22 cellular contexts compared by ENCODE assay signal in genomic region chr2:140506606-140507005, GRCh38.
DNase-seq lines count a peak whose midpoint lies in the region; ATAC-seq, FAIRE-seq and TF ChIP-seq lines count a peak whose summit lies in the region.
"Had no signal": no experiment of that assay in that cellular context is flagged by ENCODE, and none has a peak within 500 bp of the region (broad histone marks: within the 10 kb centered on the region; RNA-seq: fewer than 3 reads in every experiment).

No MANE protein-coding gene starts in this region.

- TF ChIP-seq CTCF in astrocyte of the spinal cord (IDR thresholded peaks at IDR 0.05; ENCODE audit: low read depth, low read length) (no peak), GM10266 (IDR thresholded peaks at IDR 0.05; ENCODE audit: control insufficient read depth, insufficient read depth, low read depth, missing control alignments) (no peak), kidney (IDR thresholded peaks at IDR 0.05; ENCODE audit: borderline replicate concordance, extremely low read depth, insufficient read depth) (no peak)

- H3K9ac ChIP-seq in kidney (ENCODE audit: low read length in 2 of 2), result no peak overlapping the region
- H3K9ac ChIP-seq: BLaER1 treated with 17β-estradiol and CSF1 and Interleukin-3, amounts not matched to agents 10 nM and 100 nM had no signal

- ATAC-seq in GM18907 (IDR thresholded peaks at IDR 0.05; ENCODE audit: unreplicated experiment), result no peak
- ATAC-seq: activated CD8-positive, alpha-beta T cell treated with anti-CD3 and anti-CD28 coated beads for 36 hours; activated T-helper 17 cell treated with anti-CD3 and anti-CD28 coated beads, Interleukin-2, amount 50 U/mL, for 72 hours; stimulated activated memory B cell treated with anti-CD40 and anti-IgM and Interleukin-4, amounts not matched to agents 10 μg/mL and 1 μg/mL and 100 μg/mL, for 72 hours; upper lobe of right lung had no signal

- no peaks in the 10 kb centered on the region for H3K4me1 ChIP-seq in kidney (ENCODE audit: control insufficient read depth in 1 of 2, insufficient read depth in 1 of 2, low read depth in 1 of 2, low read length in 2 of 2)
- H3K4me1 ChIP-seq: ascending aorta; BLaER1 treated with 17β-estradiol and CSF1 and Interleukin-3, amounts not matched to agents 10 nM and 100 nM; upper lobe of right lung had no signal

- intact Hi-C loops in kidney (cut with DNase I), result no loop called here

- H3K27ac ChIP-seq in kidney (ENCODE audit: low read depth in 2 of 2, low read length in 2 of 2), result no peak overlapping the region
- H3K27ac ChIP-seq: ascending aorta; BLaER1 treated with 17β-estradiol and CSF1 and Interleukin-3, amounts not matched to agents 10 nM and 100 nM; neutrophil; skin epidermis; upper lobe of right lung; VCaP had no signal

- H3K4me3 ChIP-seq in astrocyte of the spinal cord (ENCODE audit: low read depth, low read length), result no peak overlapping the region
- H3K4me3 ChIP-seq in kidney (ENCODE audit: low read length in 2 of 2), result no peak overlapping the region
- H3K4me3 ChIP-seq: ascending aorta; BLaER1 treated with 17β-estradiol and CSF1 and Interleukin-3, amounts not matched to agents 10 nM and 100 nM; skin epidermis; upper lobe of right lung had no signal

- in situ Hi-C loops in astrocyte of the spinal cord (cut with HindIII; ENCODE audit: low sequenced_read_pairs), result no loop called here

- H3K9me3 ChIP-seq in kidney (ENCODE audit: control insufficient read depth in 1 of 2, low read length in 2 of 2), result no peaks in the 10 kb centered on the region
- H3K9me3 ChIP-seq: ascending aorta; BLaER1 treated with 17β-estradiol and CSF1 and Interleukin-3, amounts not matched to agents 10 nM and 100 nM; neutrophil; upper lobe of right lung had no signal

- no peak for FAIRE-seq in kidney (lab: Jason Lieb, UNC)
- FAIRE-seq: islet of Langerhans had no signal

- DNase-seq in AG08396 (ENCODE audit: low spot score) (peak; percentile 6), LHCN-M2 (ENCODE audit: low read depth) (peak; percentile 82), astrocyte of the spinal cord (ENCODE audit: low read depth, low spot score) (peak; percentile 87), hepatic stellate cell (ENCODE audit: low spot score) (peak; percentile 1), GM03348 (ENCODE audit: low spot score) (no peak), GM10266 (ENCODE audit: extremely low spot score) (no peak), kidney (no peak)
- DNase-seq: activated CD8-positive, alpha-beta T cell treated with anti-CD3 and anti-CD28 coated beads for 36 hours; DMS79 treated with DMSO at 0.1 percent for 48 hours; Kasumi-1; midbrain; NCI-H345; upper lobe of right lung had no signal

- H3K36me3 ChIP-seq in kidney (ENCODE audit: control insufficient read depth in 1 of 2, insufficient read depth in 2 of 2, low read length in 2 of 2), result no peaks in the 10 kb centered on the region
- H3K36me3 ChIP-seq: ascending aorta; BLaER1 treated with 17β-estradiol and CSF1 and Interleukin-3, amounts not matched to agents 10 nM and 100 nM; neutrophil; upper lobe of right lung had no signal

Comparison
In these comparisons a context has a peak if more than half of its experiments do, and no peak if none do; other contexts are left out.
1. DNase-seq: peak in AG08396 (single experiment), LHCN-M2 (single experiment), astrocyte of the spinal cord (single experiment) and hepatic stellate cell (single experiment); none in GM03348 (single experiment), GM10266 (single experiment) and kidney (single experiment).